ENCODE assay signal across 2 cellular contexts in genomic region chr16:69619514-69619913, GRCh38.
TF ChIP-seq lines count a peak whose summit lies in the region.

No MANE protein-coding gene starts in this region.

TF ChIP-seq in SK-N-SH, 30 proteins besides CTCF, POLR2A, EP300 and RAD21 (continued from another document):
- TF ChIP-seq EZH2phosphoT487 (IDR thresholded peaks at IDR 0.05; ENCODE audit: borderline replicate concordance, low read depth) (no peak), NRF1 (IDR thresholded peaks at IDR 0.05; ENCODE audit: low read depth, low read length) (no peak), ELF1 (IDR thresholded peaks at IDR 0.05) (no peak), MXI1 (IDR thresholded peaks at IDR 0.05; ENCODE audit: low read depth, low read length) (no peak), TCF12 (IDR thresholded peaks at IDR 0.05) (no peak), GABPA (IDR thresholded peaks at IDR 0.05; ENCODE audit: low read depth) (no peak), FOXM1 (IDR thresholded peaks at IDR 0.05; ENCODE audit: low read depth) (no peak), CHD2 (IDR thresholded peaks at IDR 0.05; ENCODE audit: low read length, partially characterized antibody) (no peak), RCOR1 (IDR thresholded peaks at IDR 0.05; ENCODE audit: low read length) (no peak)
- TF ChIP-seq, protein P1, sequence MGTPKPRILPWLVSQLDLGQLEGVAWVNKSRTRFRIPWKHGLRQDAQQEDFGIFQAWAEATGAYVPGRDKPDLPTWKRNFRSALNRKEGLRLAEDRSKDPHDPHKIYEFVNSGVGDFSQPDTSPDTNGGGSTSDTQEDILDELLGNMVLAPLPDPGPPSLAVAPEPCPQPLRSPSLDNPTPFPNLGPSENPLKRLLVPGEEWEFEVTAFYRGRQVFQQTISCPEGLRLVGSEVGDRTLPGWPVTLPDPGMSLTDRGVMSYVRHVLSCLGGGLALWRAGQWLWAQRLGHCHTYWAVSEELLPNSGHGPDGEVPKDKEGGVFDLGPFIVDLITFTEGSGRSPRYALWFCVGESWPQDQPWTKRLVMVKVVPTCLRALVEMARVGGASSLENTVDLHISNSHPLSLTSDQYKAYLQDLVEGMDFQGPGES (IDR thresholded peaks at IDR 0.05; ENCODE audit: low read depth, low read length), result no peak
- TF ChIP-seq, protein P2, sequence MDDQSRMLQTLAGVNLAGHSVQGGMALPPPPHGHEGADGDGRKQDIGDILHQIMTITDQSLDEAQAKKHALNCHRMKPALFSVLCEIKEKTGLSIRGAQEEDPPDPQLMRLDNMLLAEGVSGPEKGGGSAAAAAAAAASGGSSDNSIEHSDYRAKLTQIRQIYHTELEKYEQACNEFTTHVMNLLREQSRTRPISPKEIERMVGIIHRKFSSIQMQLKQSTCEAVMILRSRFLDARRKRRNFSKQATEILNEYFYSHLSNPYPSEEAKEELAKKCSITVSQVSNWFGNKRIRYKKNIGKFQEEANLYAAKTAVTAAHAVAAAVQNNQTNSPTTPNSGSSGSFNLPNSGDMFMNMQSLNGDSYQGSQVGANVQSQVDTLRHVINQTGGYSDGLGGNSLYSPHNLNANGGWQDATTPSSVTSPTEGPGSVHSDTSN (IDR thresholded peaks at IDR 0.05), result no peak

TF ChIP-seq in SK-N-SH treated with all-trans-retinoic acid at 6 μM for 48 hours, 23 proteins besides CTCF, POLR2A, EP300 and RAD21 (continued from another document):
- TF ChIP-seq, protein P3, sequence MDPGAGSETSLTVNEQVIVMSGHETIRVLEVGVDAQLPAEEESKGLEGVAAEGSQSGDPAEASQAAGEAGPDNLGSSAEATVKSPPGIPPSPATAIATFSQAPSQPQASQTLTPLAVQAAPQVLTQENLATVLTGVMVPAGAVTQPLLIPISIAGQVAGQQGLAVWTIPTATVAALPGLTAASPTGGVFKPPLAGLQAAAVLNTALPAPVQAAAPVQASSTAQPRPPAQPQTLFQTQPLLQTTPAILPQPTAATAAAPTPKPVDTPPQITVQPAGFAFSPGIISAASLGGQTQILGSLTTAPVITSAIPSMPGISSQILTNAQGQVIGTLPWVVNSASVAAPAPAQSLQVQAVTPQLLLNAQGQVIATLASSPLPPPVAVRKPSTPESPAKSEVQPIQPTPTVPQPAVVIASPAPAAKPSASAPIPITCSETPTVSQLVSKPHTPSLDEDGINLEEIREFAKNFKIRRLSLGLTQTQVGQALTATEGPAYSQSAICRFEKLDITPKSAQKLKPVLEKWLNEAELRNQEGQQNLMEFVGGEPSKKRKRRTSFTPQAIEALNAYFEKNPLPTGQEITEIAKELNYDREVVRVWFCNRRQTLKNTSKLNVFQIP (CRISPR knock-in tag; IDR thresholded peaks at IDR 0.05; ENCODE audit: borderline replicate concordance, low read depth), result no peak
- TF ChIP-seq PATZ1 (CRISPR knock-in tag; IDR thresholded peaks at IDR 0.05; ENCODE audit: borderline replicate concordance) (no peak), ESRRG (CRISPR knock-in tag; IDR thresholded peaks at IDR 0.05) (no peak)
